ENCODE assay signal across 15 cellular contexts in the genomic region with DNA sequence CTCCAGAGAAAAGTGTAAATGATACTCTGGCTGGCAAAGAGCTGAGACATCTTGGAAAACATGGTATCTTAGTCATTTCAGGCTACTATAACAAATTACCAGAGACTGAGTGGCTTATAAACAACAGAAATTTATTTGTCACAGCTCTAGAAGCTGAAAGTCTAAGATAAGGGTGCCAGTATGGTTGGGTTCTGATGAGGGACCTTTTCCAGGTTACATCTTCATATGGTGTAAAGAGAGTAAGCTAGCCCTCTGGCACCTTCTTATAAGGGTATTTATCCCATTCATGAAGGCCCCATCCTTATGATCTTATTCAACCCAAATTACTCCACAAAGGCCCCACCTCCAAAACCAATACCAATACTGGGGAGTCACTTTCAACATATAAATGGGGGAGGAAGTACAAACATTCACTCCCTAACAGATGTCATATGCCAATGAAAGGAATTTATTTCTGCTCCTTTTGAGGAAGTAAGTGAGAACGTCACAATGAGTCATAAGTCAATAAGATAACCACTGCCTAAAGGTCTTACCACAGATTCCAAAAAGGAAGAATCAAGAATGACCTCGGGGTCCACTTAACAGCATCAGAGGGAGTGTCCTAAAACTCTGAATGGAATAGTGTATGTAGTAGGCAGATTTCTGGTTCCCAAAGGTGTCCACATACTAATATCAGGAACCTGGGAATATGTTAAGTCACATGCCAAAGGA.
A peak's percentile ranks its signal among the peaks of the same experiment; 100 is the strongest.
DNase-seq lines count a peak whose midpoint lies in the region; ATAC-seq, FAIRE-seq and TF ChIP-seq lines count a peak whose summit lies in the region.
"Had no signal": no experiment of that assay in that cellular context is flagged by ENCODE, and none has a peak within 500 bp of the region (broad histone marks: within the 10 kb centered on the region; RNA-seq: fewer than 3 reads in every experiment).

No MANE protein-coding gene starts in this region.

- DNase-seq in ELR (ENCODE audit: low read depth) = peak; percentile 68
- DNase-seq in NCI-H226 = peak; percentile 35
- no peak for DNase-seq in activated T-helper 2 cell treated with anti-CD3 and anti-CD28 coated beads, Interferon-gamma antibody, Interleukin-2, Interleukin-4, amounts not matched to agents 10 μg/mL and 5 μg/mL and 100 μg/mL, durations not matched to agents 14 hours and 24 hours and 36 hours (ENCODE audit: low spot score)
- no peak for DNase-seq in left lung
- DNase-seq in UCSD-AML1 (lab: John Stamatoyannopoulos, UW; ENCODE audit: unreplicated experiment) = no peak
- no peak for DNase-seq in natural killer cell treated with Interleukin-12 subunit alpha and Interleukin-12 subunit beta and Interleukin-15 and Interleukin-18, amount 100 ng/mL, for 72 hours (ENCODE audit: low spot score)
- DNase-seq in GM12892 (ENCODE audit: insufficient read length) = no peak
- DNase-seq: adrenal gland; NCI-H187 treated with DMSO at 0.1 percent for 48 hours; NK-92 treated with Interleukin-12 subunit alpha and Interleukin-12 subunit beta, amount 100 ng/mL, for 24 hours; stimulated activated CD4-positive, alpha-beta T cell treated with anti-CD3 and anti-CD28 coated beads, Interleukin-4, amount 100 ng/mL, for 24 hours; T-helper 2 cell had no signal

- TF ChIP-seq POLR2A in GM12892 (IDR thresholded peaks at IDR 0.05; ENCODE audit: low read depth, low read length) = no peak

- no peaks in the 10 kb centered on the region for H3K4me1 ChIP-seq in left lung

- no peaks in the 10 kb centered on the region for H3K9me3 ChIP-seq in left lung
- H3K9me3 ChIP-seq: adrenal gland had no signal

- H3K9me3 Mint-ChIP-seq in activated T-helper 2 cell treated with anti-CD3 and anti-CD28 coated beads, Interferon-gamma antibody, Interleukin-2, Interleukin-4, amounts not matched to agents 10 μg/mL and 5 μg/mL and 100 μg/mL, durations not matched to agents 14 hours and 24 hours and 36 hours = no peaks in the 10 kb centered on the region
- H3K9me3 Mint-ChIP-seq in natural killer cell treated with Interleukin-12 subunit alpha and Interleukin-12 subunit beta and Interleukin-15 and Interleukin-18, amount 100 ng/mL, for 72 hours = no peaks in the 10 kb centered on the region
- H3K9me3 Mint-ChIP-seq: stimulated activated naive CD8-positive, alpha-beta T cell treated with anti-CD3 and anti-CD28 coated beads, Interleukin-15, Interleukin-2, amounts not matched to agents 100 ng/mL and 50 ng/mL, for 24 hours had no signal

- no peak overlapping the region for H3K27ac ChIP-seq in left lung
- H3K27ac ChIP-seq: adrenal gland, C4-2B had no signal

- H3K27me3 Mint-ChIP-seq in activated T-helper 2 cell treated with anti-CD3 and anti-CD28 coated beads, Interferon-gamma antibody, Interleukin-2, Interleukin-4, amounts not matched to agents 10 μg/mL and 5 μg/mL and 100 μg/mL, durations not matched to agents 14 hours and 24 hours and 36 hours (ENCODE audit: low read depth) = no peaks in the 10 kb centered on the region
- peaks cover 0 to 28% of the 10 kb centered on the region in 2 donors for H3K27me3 Mint-ChIP-seq in natural killer cell treated with Interleukin-12 subunit alpha and Interleukin-12 subunit beta and Interleukin-15 and Interleukin-18, amount 100 ng/mL, for 72 hours

- no peak for FAIRE-seq in GM12892 (lab: Jason Lieb, UNC)

- no peaks in the 10 kb centered on the region for H3K27me3 ChIP-seq in left lung
- H3K27me3 ChIP-seq: adrenal gland had no signal

- ATAC-seq in left lung = peak; percentile 66
- ATAC-seq in natural killer cell treated with Interleukin-12 subunit alpha and Interleukin-12 subunit beta and Interleukin-15 and Interleukin-18, amount 100 ng/mL, for 72 hours = no peak
- ATAC-seq in HG03108 (IDR thresholded peaks at IDR 0.05; ENCODE audit: unreplicated experiment) = no peak

- peak overlapping the region; percentile 52 for H3K27ac Mint-ChIP-seq in activated T-helper 2 cell treated with anti-CD3 and anti-CD28 coated beads, Interferon-gamma antibody, Interleukin-2, Interleukin-4, amounts not matched to agents 10 μg/mL and 5 μg/mL and 100 μg/mL, durations not matched to agents 14 hours and 24 hours and 36 hours
- H3K27ac Mint-ChIP-seq in natural killer cell treated with Interleukin-12 subunit alpha and Interleukin-12 subunit beta and Interleukin-15 and Interleukin-18, amount 100 ng/mL, for 72 hours = no peak overlapping the region
- H3K27ac Mint-ChIP-seq: stimulated activated naive CD8-positive, alpha-beta T cell treated with anti-CD3 and anti-CD28 coated beads, Interleukin-15, Interleukin-2, amounts not matched to agents 100 ng/mL and 50 ng/mL, for 24 hours had no signal

- H3K4me3 ChIP-seq in left lung = no peak overlapping the region
- H3K4me3 ChIP-seq: adrenal gland had no signal

- H3K4me1 Mint-ChIP-seq in activated T-helper 2 cell treated with anti-CD3 and anti-CD28 coated beads, Interferon-gamma antibody, Interleukin-2, Interleukin-4, amounts not matched to agents 10 μg/mL and 5 μg/mL and 100 μg/mL, durations not matched to agents 14 hours and 24 hours and 36 hours (ENCODE audit: low read depth) = peaks cover 22% of the 10 kb centered on the region
- no peaks in the 10 kb centered on the region for H3K4me1 Mint-ChIP-seq in natural killer cell treated with Interleukin-12 subunit alpha and Interleukin-12 subunit beta and Interleukin-15 and Interleukin-18, amount 100 ng/mL, for 72 hours (ENCODE audit: low read depth in 2 of 2)

- intact Hi-C loops in activated T-helper 2 cell treated with anti-CD3 and anti-CD28 coated beads, Interferon-gamma antibody, Interleukin-2, Interleukin-4, amounts not matched to agents 10 μg/mL and 5 μg/mL and 100 μg/mL, durations not matched to agents 14 hours and 24 hours and 36 hours (cut with micrococcal nuclease) = loop anchor here (10.0 kb wide), 1 partner anchor 318 kb away; no protein-coding TSS in a partner anchor
- intact Hi-C loops in left lung (cut with DNase I) = no loop called here

- H3K36me3 Mint-ChIP-seq in activated T-helper 2 cell treated with anti-CD3 and anti-CD28 coated beads, Interferon-gamma antibody, Interleukin-2, Interleukin-4, amounts not matched to agents 10 μg/mL and 5 μg/mL and 100 μg/mL, durations not matched to agents 14 hours and 24 hours and 36 hours (ENCODE audit: low read depth) = no peaks in the 10 kb centered on the region
- no peaks in the 10 kb centered on the region for H3K36me3 Mint-ChIP-seq in natural killer cell treated with Interleukin-12 subunit alpha and Interleukin-12 subunit beta and Interleukin-15 and Interleukin-18, amount 100 ng/mL, for 72 hours

- no peak for TF ChIP-seq CTCF in left lung (IDR thresholded peaks at IDR 0.05)

- no peak overlapping the region for H3K4me3 Mint-ChIP-seq in activated T-helper 2 cell treated with anti-CD3 and anti-CD28 coated beads, Interferon-gamma antibody, Interleukin-2, Interleukin-4, amounts not matched to agents 10 μg/mL and 5 μg/mL and 100 μg/mL, durations not matched to agents 14 hours and 24 hours and 36 hours (ENCODE audit: low read depth)
- H3K4me3 Mint-ChIP-seq in natural killer cell treated with Interleukin-12 subunit alpha and Interleukin-12 subunit beta and Interleukin-15 and Interleukin-18, amount 100 ng/mL, for 72 hours = no peak overlapping the region
- H3K4me3 Mint-ChIP-seq: stimulated activated naive CD8-positive, alpha-beta T cell treated with anti-CD3 and anti-CD28 coated beads, Interleukin-15, Interleukin-2, amounts not matched to agents 100 ng/mL and 50 ng/mL, for 24 hours had no signal

- no peaks in the 10 kb centered on the region for H3K36me3 ChIP-seq in left lung
- H3K36me3 ChIP-seq: adrenal gland had no signal

Comparison
In these comparisons a context has a peak if more than half of its experiments do, and no peak if none do; other contexts are left out.
1. DNase-seq: peak in ELR (single experiment) and NCI-H226 (single experiment); none in activated T-helper 2 cell treated with anti-CD3 and anti-CD28 coated beads, Interferon-gamma antibody, Interleukin-2, Interleukin-4, amounts not matched to agents 10 μg/mL and 5 μg/mL and 100 μg/mL, durations not matched to agents 14 hours and 24 hours and 36 hours (single experiment), left lung (0 of 2), UCSD-AML1 (single experiment), natural killer cell treated with Interleukin-12 subunit alpha and Interleukin-12 subunit beta and Interleukin-15 and Interleukin-18, amount 100 ng/mL, for 72 hours (single experiment) and GM12892 (single experiment).